Comparison of ENCODE assay signal across 2 cellular contexts in the genomic region with DNA sequence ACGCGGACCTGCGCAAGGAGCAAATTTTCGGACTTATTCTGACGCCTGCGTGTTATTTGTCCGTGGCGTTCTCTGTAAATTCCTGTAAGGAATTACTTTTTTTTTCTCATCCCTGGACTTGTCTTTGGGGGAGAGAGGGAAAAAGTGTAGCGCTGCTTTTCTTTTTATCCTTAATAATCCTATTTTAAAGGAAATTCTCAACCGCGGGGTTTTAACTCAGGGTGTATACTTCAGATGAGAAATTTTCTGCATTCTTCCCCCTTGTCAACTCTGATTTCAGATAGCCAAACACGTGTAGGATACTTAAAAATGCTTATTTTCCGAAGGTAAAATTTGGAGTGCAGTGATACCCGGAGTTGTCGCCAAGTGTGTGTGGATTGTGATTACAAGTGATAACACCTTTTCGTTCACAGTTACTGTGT.
A peak's percentile ranks its signal among the peaks of the same experiment; 100 is the strongest.
TF ChIP-seq lines count a peak whose summit lies in the region.

No MANE protein-coding gene starts in this region.

TF ChIP-seq in H1, 55 proteins besides CTCF, POLR2A, EP300 and RAD21:
- TF ChIP-seq SIN3A (conservative IDR thresholded peaks at IDR 0.05 in 1 of 2, IDR thresholded peaks at IDR 0.05 in 1 of 2; ENCODE audit: low read depth in 1 of 2, low read length in 2 of 2), result peak in 1 of 2 experiments; percentile 57; a peak in 1 of 4 replicates
- TF ChIP-seq, protein P1, sequence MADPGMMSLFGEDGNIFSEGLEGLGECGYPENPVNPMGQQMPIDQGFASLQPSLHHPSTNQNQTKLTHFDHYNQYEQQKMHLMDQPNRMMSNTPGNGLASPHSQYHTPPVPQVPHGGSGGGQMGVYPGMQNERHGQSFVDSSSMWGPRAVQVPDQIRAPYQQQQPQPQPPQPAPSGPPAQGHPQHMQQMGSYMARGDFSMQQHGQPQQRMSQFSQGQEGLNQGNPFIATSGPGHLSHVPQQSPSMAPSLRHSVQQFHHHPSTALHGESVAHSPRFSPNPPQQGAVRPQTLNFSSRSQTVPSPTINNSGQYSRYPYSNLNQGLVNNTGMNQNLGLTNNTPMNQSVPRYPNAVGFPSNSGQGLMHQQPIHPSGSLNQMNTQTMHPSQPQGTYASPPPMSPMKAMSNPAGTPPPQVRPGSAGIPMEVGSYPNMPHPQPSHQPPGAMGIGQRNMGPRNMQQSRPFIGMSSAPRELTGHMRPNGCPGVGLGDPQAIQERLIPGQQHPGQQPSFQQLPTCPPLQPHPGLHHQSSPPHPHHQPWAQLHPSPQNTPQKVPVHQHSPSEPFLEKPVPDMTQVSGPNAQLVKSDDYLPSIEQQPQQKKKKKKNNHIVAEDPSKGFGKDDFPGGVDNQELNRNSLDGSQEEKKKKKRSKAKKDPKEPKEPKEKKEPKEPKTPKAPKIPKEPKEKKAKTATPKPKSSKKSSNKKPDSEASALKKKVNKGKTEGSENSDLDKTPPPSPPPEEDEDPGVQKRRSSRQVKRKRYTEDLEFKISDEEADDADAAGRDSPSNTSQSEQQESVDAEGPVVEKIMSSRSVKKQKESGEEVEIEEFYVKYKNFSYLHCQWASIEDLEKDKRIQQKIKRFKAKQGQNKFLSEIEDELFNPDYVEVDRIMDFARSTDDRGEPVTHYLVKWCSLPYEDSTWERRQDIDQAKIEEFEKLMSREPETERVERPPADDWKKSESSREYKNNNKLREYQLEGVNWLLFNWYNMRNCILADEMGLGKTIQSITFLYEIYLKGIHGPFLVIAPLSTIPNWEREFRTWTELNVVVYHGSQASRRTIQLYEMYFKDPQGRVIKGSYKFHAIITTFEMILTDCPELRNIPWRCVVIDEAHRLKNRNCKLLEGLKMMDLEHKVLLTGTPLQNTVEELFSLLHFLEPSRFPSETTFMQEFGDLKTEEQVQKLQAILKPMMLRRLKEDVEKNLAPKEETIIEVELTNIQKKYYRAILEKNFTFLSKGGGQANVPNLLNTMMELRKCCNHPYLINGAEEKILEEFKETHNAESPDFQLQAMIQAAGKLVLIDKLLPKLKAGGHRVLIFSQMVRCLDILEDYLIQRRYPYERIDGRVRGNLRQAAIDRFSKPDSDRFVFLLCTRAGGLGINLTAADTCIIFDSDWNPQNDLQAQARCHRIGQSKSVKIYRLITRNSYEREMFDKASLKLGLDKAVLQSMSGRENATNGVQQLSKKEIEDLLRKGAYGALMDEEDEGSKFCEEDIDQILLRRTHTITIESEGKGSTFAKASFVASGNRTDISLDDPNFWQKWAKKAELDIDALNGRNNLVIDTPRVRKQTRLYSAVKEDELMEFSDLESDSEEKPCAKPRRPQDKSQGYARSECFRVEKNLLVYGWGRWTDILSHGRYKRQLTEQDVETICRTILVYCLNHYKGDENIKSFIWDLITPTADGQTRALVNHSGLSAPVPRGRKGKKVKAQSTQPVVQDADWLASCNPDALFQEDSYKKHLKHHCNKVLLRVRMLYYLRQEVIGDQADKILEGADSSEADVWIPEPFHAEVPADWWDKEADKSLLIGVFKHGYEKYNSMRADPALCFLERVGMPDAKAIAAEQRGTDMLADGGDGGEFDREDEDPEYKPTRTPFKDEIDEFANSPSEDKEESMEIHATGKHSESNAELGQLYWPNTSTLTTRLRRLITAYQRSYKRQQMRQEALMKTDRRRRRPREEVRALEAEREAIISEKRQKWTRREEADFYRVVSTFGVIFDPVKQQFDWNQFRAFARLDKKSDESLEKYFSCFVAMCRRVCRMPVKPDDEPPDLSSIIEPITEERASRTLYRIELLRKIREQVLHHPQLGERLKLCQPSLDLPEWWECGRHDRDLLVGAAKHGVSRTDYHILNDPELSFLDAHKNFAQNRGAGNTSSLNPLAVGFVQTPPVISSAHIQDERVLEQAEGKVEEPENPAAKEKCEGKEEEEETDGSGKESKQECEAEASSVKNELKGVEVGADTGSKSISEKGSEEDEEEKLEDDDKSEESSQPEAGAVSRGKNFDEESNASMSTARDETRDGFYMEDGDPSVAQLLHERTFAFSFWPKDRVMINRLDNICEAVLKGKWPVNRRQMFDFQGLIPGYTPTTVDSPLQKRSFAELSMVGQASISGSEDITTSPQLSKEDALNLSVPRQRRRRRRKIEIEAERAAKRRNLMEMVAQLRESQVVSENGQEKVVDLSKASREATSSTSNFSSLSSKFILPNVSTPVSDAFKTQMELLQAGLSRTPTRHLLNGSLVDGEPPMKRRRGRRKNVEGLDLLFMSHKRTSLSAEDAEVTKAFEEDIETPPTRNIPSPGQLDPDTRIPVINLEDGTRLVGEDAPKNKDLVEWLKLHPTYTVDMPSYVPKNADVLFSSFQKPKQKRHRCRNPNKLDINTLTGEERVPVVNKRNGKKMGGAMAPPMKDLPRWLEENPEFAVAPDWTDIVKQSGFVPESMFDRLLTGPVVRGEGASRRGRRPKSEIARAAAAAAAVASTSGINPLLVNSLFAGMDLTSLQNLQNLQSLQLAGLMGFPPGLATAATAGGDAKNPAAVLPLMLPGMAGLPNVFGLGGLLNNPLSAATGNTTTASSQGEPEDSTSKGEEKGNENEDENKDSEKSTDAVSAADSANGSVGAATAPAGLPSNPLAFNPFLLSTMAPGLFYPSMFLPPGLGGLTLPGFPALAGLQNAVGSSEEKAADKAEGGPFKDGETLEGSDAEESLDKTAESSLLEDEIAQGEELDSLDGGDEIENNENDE (IDR thresholded peaks at IDR 0.05; ENCODE audit: insufficient replicate concordance, low read length), result no peak
TF ChIP-seq in H1: peak in this region for 1.

TF ChIP-seq in neural cell, 6 proteins besides CTCF, POLR2A, EP300 and RAD21:
- TF ChIP-seq REST (IDR thresholded peaks at IDR 0.05; ENCODE audit: borderline replicate concordance) (no peak), SMC3 (conservative IDR thresholded peaks at IDR 0.05; ENCODE audit: poor library complexity) (no peak), TAF1 (IDR thresholded peaks at IDR 0.05; ENCODE audit: low read depth) (no peak), EZH2 (IDR thresholded peaks at IDR 0.05; ENCODE audit: borderline replicate concordance, insufficient read depth, low read length, poor library complexity, severe bottlenecking) (no peak), MXI1 (conservative IDR thresholded peaks at IDR 0.05; ENCODE audit: poor library complexity, severe bottlenecking) (no peak), POLR2AphosphoS5 (IDR thresholded peaks at IDR 0.05) (no peak)
